Comparison of ENCODE assay signal across 13 cellular contexts in genomic region chr3:111603679-111604643, GRCh38. TPM values are rescaled to one million over a fixed set of nuclear protein-coding genes. Genes with fewer than 3 reads are reported as not detected.
DNase-seq lines count a peak whose midpoint lies in the region; ATAC-seq, FAIRE-seq and TF ChIP-seq lines count a peak whose summit lies in the region.
"Had no signal": no experiment of that assay in that cellular context is flagged by ENCODE, and none has a peak within 500 bp of the region (broad histone marks: within the 10 kb centered on the region; RNA-seq: fewer than 3 reads in every experiment).

No MANE protein-coding gene starts in this region.

- no peaks in the 10 kb centered on the region for H3K4me1 ChIP-seq in small intestine (ENCODE audit: control insufficient read depth in 2 of 2, insufficient read depth in 1 of 2, low read depth in 1 of 2, low read length in 1 of 2)
- H3K4me1 ChIP-seq in MM.1S (ENCODE audit: low read length) = no peaks in the 10 kb centered on the region

- no peaks in the 10 kb centered on the region for H3K9me2 ChIP-seq in MM.1S (replicated peaks; ENCODE audit: insufficient read depth, low read length)

- H3K9me3 ChIP-seq in small intestine (ENCODE audit: control insufficient read depth, low read depth) (no peaks in the 10 kb centered on the region), MM.1S (replicated peaks; ENCODE audit: insufficient read depth, low read length) (no peaks in the 10 kb centered on the region)

- no peaks in the 10 kb centered on the region for H3K27me3 ChIP-seq in small intestine (ENCODE audit: control insufficient read depth in 2 of 2, insufficient read depth in 2 of 2, low read length in 2 of 2)
- no peaks in the 10 kb centered on the region for H3K27me3 ChIP-seq in MM.1S (replicated peaks; ENCODE audit: insufficient read depth, low read length)

- no peak overlapping the region for H3K9ac ChIP-seq in MM.1S (ENCODE audit: low read length)

- H3K4me3 Mint-ChIP-seq in activated CD4-positive, alpha-beta T cell treated with anti-CD3 and anti-CD28 coated beads, Interleukin-2, amount 10 ng/mL, durations not matched to agents 24 days and 14 days = peak overlapping the region; percentile 40
- no peak overlapping the region for H3K4me3 Mint-ChIP-seq in T-cell

- H2AFZ ChIP-seq in MM.1S (ENCODE audit: low read length) = no peak overlapping the region

- peak overlapping the region; percentile 91 for H3K27ac Mint-ChIP-seq in activated CD4-positive, alpha-beta T cell treated with anti-CD3 and anti-CD28 coated beads, Interleukin-2, amount 10 ng/mL, durations not matched to agents 24 days and 14 days
- peak overlapping the region; percentile 41 to 62 for H3K27ac Mint-ChIP-seq in T-cell

- H3K9me3 Mint-ChIP-seq in activated CD4-positive, alpha-beta T cell treated with anti-CD3 and anti-CD28 coated beads, Interleukin-2, amount 10 ng/mL, durations not matched to agents 24 days and 14 days = peaks cover 5% of the 10 kb centered on the region
- H3K9me3 Mint-ChIP-seq in T-cell = no peaks in the 10 kb centered on the region

- no peaks in the 10 kb centered on the region for H4K20me1 ChIP-seq in MM.1S (ENCODE audit: insufficient read depth, low read length)

- no peak overlapping the region for H3K4me2 ChIP-seq in MM.1S (ENCODE audit: low read depth, low read length)

- 62 to 85% (median 83%) methylated on average over 3 of the region's 3 CpGs for WGBS in small intestine, 3 donors

- POLR2A ChIA-PET in T-cell (lab: Charles Lee) = no interaction called here

- peaks cover 65% of the 10 kb centered on the region for H3K36me3 Mint-ChIP-seq in activated CD4-positive, alpha-beta T cell treated with anti-CD3 and anti-CD28 coated beads, Interleukin-2, amount 10 ng/mL, durations not matched to agents 24 days and 14 days (ENCODE audit: low read depth)
- H3K36me3 Mint-ChIP-seq in T-cell = peaks cover 60% of the 10 kb centered on the region

- H3K27ac ChIP-seq in small intestine (ENCODE audit: low read depth in 1 of 2, low read length in 1 of 2) (no peak overlapping the region), MM.1S (ENCODE audit: low read length) (no peak overlapping the region)

- CTCF ChIA-PET in T-cell (lab: Charles Lee) = interaction anchor here (0.7 to 1.1 kb wide), 2 partner anchors 12 to 33 kb away, joined by 3 to 4 read pairs; no protein-coding TSS in a partner anchor

- FAIRE-seq in small intestine (lab: Jason Lieb, UNC) = no peak

- no peaks in the 10 kb centered on the region for H3K27me3 Mint-ChIP-seq in activated CD4-positive, alpha-beta T cell treated with anti-CD3 and anti-CD28 coated beads, Interleukin-2, amount 10 ng/mL, durations not matched to agents 24 days and 14 days
- no peaks in the 10 kb centered on the region for H3K27me3 Mint-ChIP-seq in T-cell

- H3F3A ChIP-seq in MM.1S (ENCODE audit: insufficient read depth, low read length) = no peaks in the 10 kb centered on the region

- H3K4me1 Mint-ChIP-seq in activated CD4-positive, alpha-beta T cell treated with anti-CD3 and anti-CD28 coated beads, Interleukin-2, amount 10 ng/mL, durations not matched to agents 24 days and 14 days = peaks cover 72% of the 10 kb centered on the region
- peaks cover 35 to 55% (median 50%) of the 10 kb centered on the region in 3 donors for H3K4me1 Mint-ChIP-seq in T-cell

- ATAC-seq in GM21515 (IDR thresholded peaks at IDR 0.05; ENCODE audit: unreplicated experiment) (peak; percentile 73), T-cell (replicated peaks in 1 of 4) (no peak)

- peak; percentile 66 for DNase-seq in activated CD4-positive, alpha-beta T cell treated with anti-CD3 and anti-CD28 coated beads, Interleukin-2, amount 10 ng/mL, durations not matched to agents 24 days and 14 days
- no peak for DNase-seq in activated CD4-positive, alpha-beta T cell treated with anti-CD3 and anti-CD28 coated beads for 1 hour
- DNase-seq in T-cell (no peak), small intestine (peak; percentile 67), MM.1S (no peak), medulla oblongata (ENCODE audit: extremely low spot score) (no peak), glomerular visceral epithelial cell (ENCODE audit: extremely low spot score) (no peak)
- DNase-seq: caudate nucleus, NCI-H2107, RPMI8226 had no signal

- H3K4me3 ChIP-seq in small intestine (ENCODE audit: low read depth in 1 of 2, low read length in 2 of 2) (no peak overlapping the region), MM.1S (ENCODE audit: low read length) (no peak overlapping the region)

- intact Hi-C loops in activated CD4-positive, alpha-beta T cell treated with anti-CD3 and anti-CD28 coated beads, Interleukin-2, amount 10 ng/mL, durations not matched to agents 24 days and 14 days (cut with micrococcal nuclease) = loop anchor here (1.0 to 5.0 kb wide), 3 partner anchors 8 to 277 kb away; no protein-coding TSS in a partner anchor

- no peaks in the 10 kb centered on the region for H3K79me2 ChIP-seq in MM.1S (ENCODE audit: low read length)

- TF ChIP-seq CTCF in MM.1S (IDR thresholded peaks at IDR 0.05; ENCODE audit: low read length) = no peak

- no peaks in the 10 kb centered on the region for H3K36me3 ChIP-seq in small intestine (ENCODE audit: control insufficient read depth in 2 of 2, insufficient read depth in 2 of 2, low read length in 2 of 2)
- H3K36me3 ChIP-seq in MM.1S (replicated peaks; ENCODE audit: insufficient read depth, low read length) = no peaks in the 10 kb centered on the region

RNA-seq across cellular contexts. Expression of gene ZBED2, which starts 8.8 kb away (rescaled TPM):
- total RNA-seq in activated CD4-positive, alpha-beta T cell treated with anti-CD3 and anti-CD28 coated beads, Interleukin-2, amount 10 ng/mL, durations not matched to agents 24 days and 14 days = 587 and 596 TPM in 2 replicates
- total RNA-seq in T-cell = under 1 TPM in 3 of 5 donors, not detected in 2; 0.35 to 0.82 (median 0.73) TPM
- polyA plus RNA-seq in small intestine = under 1 TPM in 1 of 3 donors, not detected in 2; 0.04 TPM
- total RNA-seq: A673, fibroblast of villous mesenchyme had no signal

Comparison
In these comparisons a context has a peak if more than half of its experiments do, and no peak if none do; other contexts are left out.
1. DNase-seq: peak in activated CD4-positive, alpha-beta T cell treated with anti-CD3 and anti-CD28 coated beads, Interleukin-2, amount 10 ng/mL, durations not matched to agents 24 days and 14 days (single experiment) and small intestine (single experiment); none in activated CD4-positive, alpha-beta T cell treated with anti-CD3 and anti-CD28 coated beads for 1 hour (single experiment), T-cell (0 of 34), MM.1S (single experiment), medulla oblongata (single experiment) and glomerular visceral epithelial cell (single experiment).
2. RNA of gene ZBED2, which starts 8.8 kb away (total RNA-seq): 587 to 596 TPM in activated CD4-positive, alpha-beta T cell treated with anti-CD3 and anti-CD28 coated beads, Interleukin-2, amount 10 ng/mL, durations not matched to agents 24 days and 14 days; 0.35 to 0.82 TPM in T-cell; every median in the first group is over 100 times any median in the second.